Comparison of ENCODE assay signal across 15 cellular contexts in genomic region chr20:1490643-1491042, GRCh38. TPM values are rescaled to one million over a fixed set of nuclear protein-coding genes. Genes with fewer than 3 reads are reported as not detected.
A peak's percentile ranks its signal among the peaks of the same experiment; 100 is the strongest.
DNase-seq lines count a peak whose midpoint lies in the region; ATAC-seq and TF ChIP-seq lines count a peak whose summit lies in the region.
"Had no signal": no experiment of that assay in that cellular context is flagged by ENCODE, and none has a peak within 500 bp of the region (broad histone marks: within the 10 kb centered on the region; RNA-seq: fewer than 3 reads in every experiment).

No MANE protein-coding gene starts in this region.

- TF ChIP-seq POLR2A in spleen (IDR thresholded peaks at IDR 0.05), result no peak

- intact Hi-C loops in ascending aorta (cut with DNase I), result no loop called here
- intact Hi-C loops in spleen (cut with DNase I; ENCODE audit: low total_unique reads), result no loop called here

- H3K4me3 ChIP-seq in ascending aorta, result peak overlapping the region in 1 of 2 donors; percentile 38
- H3K4me3 ChIP-seq in right atrium auricular region, result peak overlapping the region in 1 of 2 donors; percentile 32
- peak overlapping the region in 7 of 8 donors; percentile 12 to 64 (median 33) for H3K4me3 ChIP-seq in spleen

- H3K9me3 ChIP-seq in ascending aorta (no peaks in the 10 kb centered on the region), right atrium auricular region (no peaks in the 10 kb centered on the region), spleen (no peaks in the 10 kb centered on the region)

- DNase-seq in Kasumi-1 (lab: John Stamatoyannopoulos, UW) (peak; percentile 15 to 20), ascending aorta (ENCODE audit: low spot score in 2 of 2) (no peak), right atrium auricular region (ENCODE audit: low spot score) (no peak), spleen (no peak), D341Med (ENCODE audit: low spot score) (no peak), HPDE6-E6E7 (ENCODE audit: extremely low spot score) (no peak)
- DNase-seq: activated CD4-positive, alpha-beta T cell treated with anti-CD3 and anti-CD28 coated beads for 4 hours; activated T-cell treated with anti-CD3 and anti-CD28 coated beads, Interleukin-2, amount 50 U/mL, for 4 hours; cortex of kidney; DMS79 treated with DMSO at 0.1 percent for 48 hours; H7; NCI-H187; NCI-H524 treated with DMSO at 0.1 percent for 48 hours had no signal

- TF ChIP-seq CTCF in ascending aorta (IDR thresholded peaks at IDR 0.05) (no peak), right atrium auricular region (IDR thresholded peaks at IDR 0.05) (no peak), spleen (IDR thresholded peaks at IDR 0.05 in 8 of 11, conservative IDR thresholded peaks at IDR 0.05 in 3 of 11) (no peak)

- WGBS in spleen, 5 donors, result 37 to 74% (median 58%) methylated on average over 6 of the region's 6 CpGs

- ATAC-seq in GM19035 (IDR thresholded peaks at IDR 0.05; ENCODE audit: unreplicated experiment), result no peak
- ATAC-seq in HG03520 (IDR thresholded peaks at IDR 0.05; ENCODE audit: unreplicated experiment), result no peak
- ATAC-seq: activated T-cell treated with anti-CD3 and anti-CD28 coated beads, Interleukin-2, amount 50 U/mL, for 4 hours had no signal

- H3K27me3 ChIP-seq in ascending aorta (no peaks in the 10 kb centered on the region), right atrium auricular region (no peaks in the 10 kb centered on the region), spleen (replicated peaks in 1 of 7) (no peaks in the 10 kb centered on the region)

- H3K36me3 ChIP-seq in ascending aorta, result no peaks in the 10 kb centered on the region
- no peaks in the 10 kb centered on the region for H3K36me3 ChIP-seq in right atrium auricular region
- H3K36me3 ChIP-seq in spleen, result no peaks in the 10 kb centered on the region

- H3K4me1 ChIP-seq in ascending aorta, result no peaks in the 10 kb centered on the region
- H3K4me1 ChIP-seq in right atrium auricular region, result no peaks in the 10 kb centered on the region
- peaks cover 10 to 75% (median 28%) of the 10 kb centered on the region in 6 donors for H3K4me1 ChIP-seq in spleen

- H3K27ac ChIP-seq in ascending aorta (peak overlapping the region; percentile 29 to 59), right atrium auricular region (peak overlapping the region; percentile 53 to 54), spleen (peak overlapping the region in 7 of 8 donors; percentile 75 to 94 (median 87))

RNA-seq across cellular contexts. Expression of gene SIRPB2, which starts 0.6 kb away (rescaled TPM):
- 8.6 TPM for total RNA-seq in ascending aorta
- total RNA-seq in right atrium auricular region, result 1 to 10 TPM; 2.6 to 4.4 TPM
- total RNA-seq in spleen, result 10 to 100 TPM; 27.3 to 92.2 (median 42.1) TPM
- 1 to 10 TPM; 2.1 to 4.7 (median 2.2) TPM for polyA plus RNA-seq in spleen
- total RNA-seq: activated T-cell treated with anti-CD3 and anti-CD28 coated beads, Interleukin-2, amount 50 U/mL, for 4 hours; H7 had no signal

RNA-seq across cellular contexts. Expression of gene NSFL1C, which starts 24.0 kb away (rescaled TPM):
- total RNA-seq in ascending aorta, result 58.5 TPM
- total RNA-seq in right atrium auricular region, result 10 to 100 TPM; 28.5 to 34.3 TPM
- 10 to 100 TPM; 64.9 to 88.5 (median 71.8) TPM for total RNA-seq in spleen
- 10 to 100 TPM; 37.1 to 51.2 (median 41.7) TPM for polyA plus RNA-seq in spleen

Comparison
In these comparisons a context has a peak if more than half of its experiments do, and no peak if none do; other contexts are left out.
1. DNase-seq: peak in Kasumi-1 (2 of 2); none in ascending aorta (0 of 2), right atrium auricular region (single experiment), spleen (single experiment), D341Med (single experiment) and HPDE6-E6E7 (single experiment).
2. Peak in every context shown above with its lines, with median percentiles within 50 percentile points of each other: H3K27ac ChIP-seq.